ENCODE assay signal across 15 cellular contexts in the genomic region with DNA sequence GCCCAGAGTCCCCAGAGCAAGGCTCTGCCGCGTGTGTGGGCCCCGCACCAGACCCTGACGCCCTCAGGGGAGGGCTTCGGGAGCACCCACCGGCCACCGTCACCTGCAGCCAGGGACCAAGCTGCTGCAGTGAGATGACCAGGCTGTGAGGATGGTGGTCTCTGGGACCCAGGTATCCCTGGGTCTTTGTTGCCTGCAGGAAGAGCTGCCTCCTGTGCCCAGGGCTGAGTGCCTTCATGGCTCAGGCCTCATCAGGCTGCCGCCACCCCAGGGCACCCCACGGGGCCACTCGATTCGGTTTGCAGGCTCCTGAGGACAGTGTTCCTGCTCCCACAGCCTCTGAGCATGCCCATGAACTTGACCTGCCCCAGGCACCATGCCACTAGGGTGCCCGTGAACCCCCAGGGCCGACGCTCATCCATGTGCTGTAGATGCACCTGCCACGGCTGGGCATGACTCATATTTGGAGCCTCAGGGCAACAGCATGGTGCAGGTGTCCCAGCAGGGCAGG.
DNase-seq lines count a peak whose midpoint lies in the region; ATAC-seq and TF ChIP-seq lines count a peak whose summit lies in the region.
"Had no signal": no experiment of that assay in that cellular context is flagged by ENCODE, and none has a peak within 500 bp of the region (broad histone marks: within the 10 kb centered on the region; RNA-seq: fewer than 3 reads in every experiment).

No MANE protein-coding gene starts in this region.

- H3K27ac Mint-ChIP-seq in activated CD8-positive, alpha-beta memory T cell treated with anti-CD3 and anti-CD28 coated beads, Interleukin-2, amount 10 ng/mL, durations not matched to agents 7 days and 5 days = peak overlapping the region; percentile 99
- H3K27ac Mint-ChIP-seq in activated T-helper 1 cell treated with anti-CD3 and anti-CD28 coated beads, Interleukin-12 subunit alpha, Interleukin-12 subunit beta, Interleukin-2, Interleukin-4 antibody, amounts not matched to agents 30 ng/mL and 10 ng/mL and 1 ng/mL, durations not matched to agents 14 hours and 24 hours and 36 hours = peak overlapping the region; percentile 96
- H3K27ac Mint-ChIP-seq: immature natural killer cell had no signal

- no peaks in the 10 kb centered on the region for H3K27me3 Mint-ChIP-seq in activated CD8-positive, alpha-beta memory T cell treated with anti-CD3 and anti-CD28 coated beads, Interleukin-2, amount 10 ng/mL, durations not matched to agents 7 days and 5 days
- peaks cover 1% of the 10 kb centered on the region for H3K27me3 Mint-ChIP-seq in activated T-helper 1 cell treated with anti-CD3 and anti-CD28 coated beads, Interleukin-12 subunit alpha, Interleukin-12 subunit beta, Interleukin-2, Interleukin-4 antibody, amounts not matched to agents 30 ng/mL and 10 ng/mL and 1 ng/mL, durations not matched to agents 14 hours and 24 hours and 36 hours (ENCODE audit: insufficient read depth)

- H3K9me3 ChIP-seq in spleen = no peaks in the 10 kb centered on the region

- intact Hi-C loops in activated T-helper 1 cell treated with anti-CD3 and anti-CD28 coated beads, Interleukin-12 subunit alpha, Interleukin-12 subunit beta, Interleukin-2, Interleukin-4 antibody, amounts not matched to agents 30 ng/mL and 10 ng/mL and 1 ng/mL, durations not matched to agents 14 hours and 24 hours and 36 hours (cut with micrococcal nuclease) = loop anchor here (1.0 kb wide), 1 partner anchor 54 kb away; no protein-coding TSS in a partner anchor
- intact Hi-C loops in spleen (cut with DNase I; ENCODE audit: low total_unique reads) = no loop called here

- peaks cover 71% of the 10 kb centered on the region for H3K4me1 Mint-ChIP-seq in activated CD8-positive, alpha-beta memory T cell treated with anti-CD3 and anti-CD28 coated beads, Interleukin-2, amount 10 ng/mL, durations not matched to agents 7 days and 5 days
- H3K4me1 Mint-ChIP-seq in activated T-helper 1 cell treated with anti-CD3 and anti-CD28 coated beads, Interleukin-12 subunit alpha, Interleukin-12 subunit beta, Interleukin-2, Interleukin-4 antibody, amounts not matched to agents 30 ng/mL and 10 ng/mL and 1 ng/mL, durations not matched to agents 14 hours and 24 hours and 36 hours (ENCODE audit: low read depth) = peaks cover 65% of the 10 kb centered on the region

- CTCF ChIA-PET in activated CD8-positive, alpha-beta memory T cell treated with anti-CD3 and anti-CD28 coated beads, Interleukin-2, amount 10 ng/mL, durations not matched to agents 7 days and 5 days (lab: Charles Lee) = interaction anchor here (0.8 to 10.1 kb wide), 6 partner anchors 10 to 401 kb away, joined by 3 to 122 read pairs (median 3); no protein-coding TSS in a partner anchor

- peak; percentile 46 for DNase-seq in activated CD8-positive, alpha-beta memory T cell treated with anti-CD3 and anti-CD28 coated beads, Interleukin-2, amount 10 ng/mL, durations not matched to agents 7 days and 5 days
- DNase-seq in activated CD8-positive, alpha-beta memory T cell treated with anti-CD3 and anti-CD28 coated beads, Interleukin-2, amount 50 U/mL, for 4 hours = no peak
- DNase-seq in Jurkat, Clone E6-1 (ENCODE audit: low read depth, low spot score) = no peak
- DNase-seq in activated T-helper 1 cell treated with anti-CD3 and anti-CD28 coated beads, Interleukin-12 subunit alpha, Interleukin-12 subunit beta, Interleukin-2, Interleukin-4 antibody, amounts not matched to agents 30 ng/mL and 10 ng/mL and 1 ng/mL, durations not matched to agents 14 hours and 24 hours and 36 hours (ENCODE audit: low spot score) = no peak
- peak; percentile 73 for DNase-seq in spleen
- DNase-seq in central memory CD4-positive, alpha-beta T cell = no peak
- DNase-seq: activated CD8-positive, alpha-beta memory T cell treated with anti-CD3 and anti-CD28 coated beads for 24 hours; DMS 273 treated with DMSO at 0.1 percent for 48 hours; immature natural killer cell; Kasumi-1; NCI-H2029 had no signal

- no peaks in the 10 kb centered on the region for H3K9me3 Mint-ChIP-seq in activated CD8-positive, alpha-beta memory T cell treated with anti-CD3 and anti-CD28 coated beads, Interleukin-2, amount 10 ng/mL, durations not matched to agents 7 days and 5 days (ENCODE audit: low read depth)
- H3K9me3 Mint-ChIP-seq in activated T-helper 1 cell treated with anti-CD3 and anti-CD28 coated beads, Interleukin-12 subunit alpha, Interleukin-12 subunit beta, Interleukin-2, Interleukin-4 antibody, amounts not matched to agents 30 ng/mL and 10 ng/mL and 1 ng/mL, durations not matched to agents 14 hours and 24 hours and 36 hours = no peaks in the 10 kb centered on the region
- H3K9me3 Mint-ChIP-seq: immature natural killer cell had no signal

- peaks cover 28 to 69% (median 54%) of the 10 kb centered on the region in 6 donors for H3K4me1 ChIP-seq in spleen

- peaks cover 0 to 9% (median 2%) of the 10 kb centered on the region in 6 donors for H3K36me3 ChIP-seq in spleen

- no peak for TF ChIP-seq POLR2A in spleen (IDR thresholded peaks at IDR 0.05)

- 73 to 93% (median 87%) methylated on average over 5 to 15 of the region's 15 CpGs for WGBS in spleen, 5 donors

- no peak for TF ChIP-seq CTCF in spleen (IDR thresholded peaks at IDR 0.05 in 8 of 11, conservative IDR thresholded peaks at IDR 0.05 in 3 of 11)

- H3K4me3 Mint-ChIP-seq in activated CD8-positive, alpha-beta memory T cell treated with anti-CD3 and anti-CD28 coated beads, Interleukin-2, amount 10 ng/mL, durations not matched to agents 7 days and 5 days = peak overlapping the region; percentile 77
- peak overlapping the region; percentile 83 for H3K4me3 Mint-ChIP-seq in activated T-helper 1 cell treated with anti-CD3 and anti-CD28 coated beads, Interleukin-12 subunit alpha, Interleukin-12 subunit beta, Interleukin-2, Interleukin-4 antibody, amounts not matched to agents 30 ng/mL and 10 ng/mL and 1 ng/mL, durations not matched to agents 14 hours and 24 hours and 36 hours
- H3K4me3 Mint-ChIP-seq: immature natural killer cell had no signal

- H3K4me3 ChIP-seq in Jurkat, Clone E6-1 (ENCODE audit: low read length) = peak overlapping the region; percentile 67
- no peak overlapping the region for H3K4me3 ChIP-seq in spleen

- H3K27me3 ChIP-seq in spleen (replicated peaks in 1 of 7) = peaks cover 0 to 6% (median 0%) of the 10 kb centered on the region in 7 donors

- peaks cover 4% of the 10 kb centered on the region for H3K36me3 Mint-ChIP-seq in activated CD8-positive, alpha-beta memory T cell treated with anti-CD3 and anti-CD28 coated beads, Interleukin-2, amount 10 ng/mL, durations not matched to agents 7 days and 5 days
- peaks cover 6% of the 10 kb centered on the region for H3K36me3 Mint-ChIP-seq in activated T-helper 1 cell treated with anti-CD3 and anti-CD28 coated beads, Interleukin-12 subunit alpha, Interleukin-12 subunit beta, Interleukin-2, Interleukin-4 antibody, amounts not matched to agents 30 ng/mL and 10 ng/mL and 1 ng/mL, durations not matched to agents 14 hours and 24 hours and 36 hours (ENCODE audit: low read depth)
- H3K36me3 Mint-ChIP-seq: immature natural killer cell had no signal

- no peak for ATAC-seq in activated CD8-positive, alpha-beta memory T cell treated with anti-CD3 and anti-CD28 coated beads, Interleukin-2, amount 10 ng/mL, durations not matched to agents 7 days and 5 days
- ATAC-seq in GM19452 (IDR thresholded peaks at IDR 0.05; ENCODE audit: unreplicated experiment) = no peak
- no peak for ATAC-seq in HG03139 (IDR thresholded peaks at IDR 0.05; ENCODE audit: unreplicated experiment)

- no peak overlapping the region for H3K27ac ChIP-seq in spleen
- H3K27ac ChIP-seq: HL-60, RWPE1 had no signal

Comparison
In these comparisons a context has a peak if more than half of its experiments do, and no peak if none do; other contexts are left out.
1. DNase-seq: peak in activated CD8-positive, alpha-beta memory T cell treated with anti-CD3 and anti-CD28 coated beads, Interleukin-2, amount 10 ng/mL, durations not matched to agents 7 days and 5 days (single experiment) and spleen (single experiment); none in activated CD8-positive, alpha-beta memory T cell treated with anti-CD3 and anti-CD28 coated beads, Interleukin-2, amount 50 U/mL, for 4 hours (single experiment), Jurkat, Clone E6-1 (single experiment), activated T-helper 1 cell treated with anti-CD3 and anti-CD28 coated beads, Interleukin-12 subunit alpha, Interleukin-12 subunit beta, Interleukin-2, Interleukin-4 antibody, amounts not matched to agents 30 ng/mL and 10 ng/mL and 1 ng/mL, durations not matched to agents 14 hours and 24 hours and 36 hours (single experiment) and central memory CD4-positive, alpha-beta T cell (single experiment).